22 cellular contexts compared by ENCODE assay signal in the genomic region with DNA sequence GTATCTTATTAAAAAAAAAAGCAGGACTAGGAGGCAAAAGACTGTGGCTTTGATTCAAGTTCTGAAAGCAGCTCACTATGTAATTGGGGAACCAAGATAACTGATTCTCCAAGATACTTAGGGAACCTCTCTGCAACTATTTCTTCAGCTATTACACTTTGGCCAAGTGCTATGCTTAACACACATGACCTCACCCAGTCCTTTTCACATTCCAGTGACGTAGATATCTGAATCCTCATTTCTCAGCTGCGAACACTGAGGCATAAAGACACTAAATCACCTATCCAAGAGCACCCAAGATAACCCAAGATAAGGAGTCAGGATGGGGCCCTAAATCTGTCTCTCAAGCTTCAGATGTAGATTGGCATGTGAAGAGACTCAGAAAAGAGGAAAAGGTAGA.
"Had no signal": no experiment of that assay in that cellular context is flagged by ENCODE, and none has a peak within 500 bp of the region (broad histone marks: within the 10 kb centered on the region; RNA-seq: fewer than 3 reads in every experiment).

No MANE protein-coding gene starts in this region.

- H3K27ac ChIP-seq: colonic mucosa, epithelial cell of prostate, gastrocnemius medialis, neutrophil, spleen, thoracic aorta had no signal

- H3K9me3 ChIP-seq: colonic mucosa, gastrocnemius medialis, neutrophil, spleen, thoracic aorta had no signal

- DNase-seq: activated CD4-positive, alpha-beta T cell treated with anti-CD3 and anti-CD28 coated beads for 48 hours; activated CD4-positive, CD25-positive, alpha-beta regulatory T cell; activated CD8-positive, alpha-beta T cell treated with anti-CD3 and anti-CD28 coated beads for 36 hours; activated naive CD4-positive, alpha-beta T cell treated with Interleukin-2 at 50 U/mL for 16 hours; activated naive CD8-positive, alpha-beta T cell treated with anti-CD3 and anti-CD28 coated beads, Interleukin-2, amount 10 ng/mL, durations not matched to agents 7 days and 5 days; activated T-cell treated with anti-CD3 and anti-CD28 coated beads, Interleukin-2, amount 50 U/mL, for 1 hour; central memory CD4-positive, alpha-beta T cell; colonic mucosa; endodermal cell; gastrocnemius medialis; left cardiac atrium; naive thymus-derived CD4-positive, alpha-beta T cell; spleen; stimulated activated naive B cell treated with anti-CD40 and anti-IgM and Interleukin-4, amounts not matched to agents 10 μg/mL and 1 μg/mL and 100 μg/mL, for 72 hours; T-helper 1 cell; T-helper 9 cell had no signal

- H3K4me1 Mint-ChIP-seq: activated naive CD8-positive, alpha-beta T cell treated with anti-CD3 and anti-CD28 coated beads, Interleukin-2, amount 10 ng/mL, durations not matched to agents 7 days and 5 days; stimulated activated naive B cell treated with anti-CD40 and anti-IgM and Interleukin-4, amounts not matched to agents 10 μg/mL and 1 μg/mL and 100 μg/mL, for 72 hours had no signal

- H3K4me1 ChIP-seq: colonic mucosa had no signal

- H3K27ac Mint-ChIP-seq: activated CD8-positive, alpha-beta T cell treated with anti-CD3 and anti-CD28 coated beads for 36 hours; activated naive CD8-positive, alpha-beta T cell treated with anti-CD3 and anti-CD28 coated beads, Interleukin-2, amount 10 ng/mL, durations not matched to agents 7 days and 5 days; activated T-helper 2 cell treated with anti-CD3 and anti-CD28 coated beads, Interferon-gamma antibody, Interleukin-2, Interleukin-4, amounts not matched to agents 10 μg/mL and 5 μg/mL and 100 μg/mL, durations not matched to agents 14 hours and 24 hours and 36 hours; endodermal cell; naive thymus-derived CD4-positive, alpha-beta T cell; stimulated activated naive B cell treated with anti-CD40 and anti-IgM and Interleukin-4, amounts not matched to agents 10 μg/mL and 1 μg/mL and 100 μg/mL, for 72 hours had no signal

- H3K36me3 Mint-ChIP-seq: activated naive CD8-positive, alpha-beta T cell treated with anti-CD3 and anti-CD28 coated beads, Interleukin-2, amount 10 ng/mL, durations not matched to agents 7 days and 5 days; naive thymus-derived CD4-positive, alpha-beta T cell; stimulated activated naive B cell treated with anti-CD40 and anti-IgM and Interleukin-4, amounts not matched to agents 10 μg/mL and 1 μg/mL and 100 μg/mL, for 72 hours had no signal

- H3K4me3 Mint-ChIP-seq: activated CD8-positive, alpha-beta T cell treated with anti-CD3 and anti-CD28 coated beads for 36 hours; activated naive CD8-positive, alpha-beta T cell treated with anti-CD3 and anti-CD28 coated beads, Interleukin-2, amount 10 ng/mL, durations not matched to agents 7 days and 5 days; brain; endodermal cell; naive thymus-derived CD4-positive, alpha-beta T cell; stimulated activated naive B cell treated with anti-CD40 and anti-IgM and Interleukin-4, amounts not matched to agents 10 μg/mL and 1 μg/mL and 100 μg/mL, for 72 hours had no signal

- H3K36me3 ChIP-seq: colonic mucosa, gastrocnemius medialis, neutrophil, spleen, thoracic aorta had no signal

- ATAC-seq: activated CD8-positive, alpha-beta T cell treated with anti-CD3 and anti-CD28 coated beads for 36 hours; naive thymus-derived CD4-positive, alpha-beta T cell; stimulated activated naive B cell treated with anti-CD40 and anti-IgM and Interleukin-4, amounts not matched to agents 10 μg/mL and 1 μg/mL and 100 μg/mL, for 72 hours had no signal

- H3K27me3 ChIP-seq: colonic mucosa, gastrocnemius medialis, spleen had no signal

- H3K4me3 ChIP-seq: colonic mucosa, gastrocnemius medialis, lung, spleen, thoracic aorta had no signal

- H3K9me3 Mint-ChIP-seq: activated CD8-positive, alpha-beta T cell treated with anti-CD3 and anti-CD28 coated beads for 36 hours; activated naive CD8-positive, alpha-beta T cell treated with anti-CD3 and anti-CD28 coated beads, Interleukin-2, amount 10 ng/mL, durations not matched to agents 7 days and 5 days; activated T-helper 2 cell treated with anti-CD3 and anti-CD28 coated beads, Interferon-gamma antibody, Interleukin-2, Interleukin-4, amounts not matched to agents 10 μg/mL and 5 μg/mL and 100 μg/mL, durations not matched to agents 14 hours and 24 hours and 36 hours; brain; endodermal cell; stimulated activated naive B cell treated with anti-CD40 and anti-IgM and Interleukin-4, amounts not matched to agents 10 μg/mL and 1 μg/mL and 100 μg/mL, for 72 hours had no signal
